In genomic region chr10:105538933-105539332, GRCh38 we compare ENCODE assay signal across 17 cellular contexts.
DNase-seq lines count a peak whose midpoint lies in the region; ATAC-seq and TF ChIP-seq lines count a peak whose summit lies in the region.
"Had no signal": no experiment of that assay in that cellular context is flagged by ENCODE, and none has a peak within 500 bp of the region (broad histone marks: within the 10 kb centered on the region; RNA-seq: fewer than 3 reads in every experiment).

No MANE protein-coding gene starts in this region.

- peak; percentile 46 for DNase-seq in ecto neural progenitor cell (ENCODE audit: low spot score)
- DNase-seq in left kidney (ENCODE audit: low read depth, low spot score) = peak; percentile 35
- DNase-seq in retina = peak; percentile 47
- no peak for DNase-seq in natural killer cell
- no peak for DNase-seq in lower lobe of right lung
- DNase-seq in HFFc6 = no peak
- DNase-seq: CD8-positive, alpha-beta T cell; DMS79; MG63; NCI-H1105 treated with DMSO at 0.1 percent for 48 hours; NCI-H1694 treated with DMSO at 0.1 percent for 48 hours; NCI-H345; NCI-H526 treated with DMSO at 0.1 percent for 48 hours had no signal

- H3K4me1 ChIP-seq in HEK293 (ENCODE audit: control insufficient read depth, insufficient read depth, low read length) (no peaks in the 10 kb centered on the region), lower lobe of right lung (no peaks in the 10 kb centered on the region)

- H3K27me3 Mint-ChIP-seq in natural killer cell (ENCODE audit: low read depth in 2 of 2) (no peaks in the 10 kb centered on the region), HFFc6 (ENCODE audit: insufficient read depth) (no peaks in the 10 kb centered on the region; the same call in 1 of the 2 replicates)
- H3K27me3 Mint-ChIP-seq: B cell had no signal

- H3K36me3 Mint-ChIP-seq in natural killer cell = no peaks in the 10 kb centered on the region
- H3K36me3 Mint-ChIP-seq in HFFc6 (ENCODE audit: low read depth) = no peaks in the 10 kb centered on the region
- H3K36me3 Mint-ChIP-seq: CD8-positive, alpha-beta T cell had no signal

- H3K4me1 Mint-ChIP-seq in natural killer cell (no peaks in the 10 kb centered on the region), HFFc6 (ENCODE audit: low read depth) (no peaks in the 10 kb centered on the region)
- H3K4me1 Mint-ChIP-seq: B cell had no signal

- H3K4me3 Mint-ChIP-seq in natural killer cell (no peak overlapping the region), HFFc6 (no peak overlapping the region)
- H3K4me3 Mint-ChIP-seq: B cell; CD8-positive, alpha-beta T cell had no signal

- H3K9me3 Mint-ChIP-seq in natural killer cell (peaks cover 16 to 19% of the 10 kb centered on the region in 2 donors), HFFc6 (peaks cover 52% of the 10 kb centered on the region)

- no peaks in the 10 kb centered on the region for H3K36me3 ChIP-seq in HEK293 (ENCODE audit: control insufficient read depth in 2 of 2, insufficient read depth in 1 of 2, low read length in 2 of 2)
- H3K36me3 ChIP-seq in lower lobe of right lung = no peaks in the 10 kb centered on the region
- H3K36me3 ChIP-seq: MG63 had no signal

- no peak overlapping the region for H3K27ac Mint-ChIP-seq in natural killer cell
- H3K27ac Mint-ChIP-seq in HFFc6 = no peak overlapping the region
- H3K27ac Mint-ChIP-seq: B cell; CD8-positive, alpha-beta T cell had no signal

- POLR2A ChIA-PET in HEK293 (lab: Yijun Ruan, JAX) = no interaction called here

- CTCF ChIA-PET in HEK293 (lab: Yijun Ruan, JAX) = no interaction called here

- ATAC-seq in natural killer cell (no peak), GM21528 (IDR thresholded peaks at IDR 0.05; ENCODE audit: low FRiP score, unreplicated experiment) (no peak), lower lobe of right lung (no peak)
- ATAC-seq: CD8-positive, alpha-beta T cell; Panc1 had no signal

- TF ChIP-seq CTCF in HEK293 (tag by site-specific recombination; IDR thresholded peaks at IDR 0.05) (no peak), natural killer cell (IDR thresholded peaks at IDR 0.05) (no peak), lower lobe of right lung (IDR thresholded peaks at IDR 0.05) (no peak), HFFc6 (IDR thresholded peaks at IDR 0.05) (no peak)

- H3K4me3 ChIP-seq in HEK293 (ENCODE audit: low read depth, low read length) = no peak overlapping the region
- no peak overlapping the region for H3K4me3 ChIP-seq in lower lobe of right lung
- H3K4me3 ChIP-seq: MG63 had no signal

- no peak overlapping the region for H3K27ac ChIP-seq in HEK293 (ENCODE audit: extremely low read depth, low read depth, low read length)
- no peak overlapping the region for H3K27ac ChIP-seq in lower lobe of right lung

- H3K9me3 ChIP-seq in HEK293 (ENCODE audit: control insufficient read depth, insufficient read depth, low read depth, low read length) = no peaks in the 10 kb centered on the region
- no peaks in the 10 kb centered on the region for H3K9me3 ChIP-seq in lower lobe of right lung
- H3K9me3 ChIP-seq: MG63 had no signal

- no peaks in the 10 kb centered on the region for H3K27me3 ChIP-seq in lower lobe of right lung (ENCODE audit: low read depth)
- H3K27me3 ChIP-seq: MG63 had no signal

- intact Hi-C loops in natural killer cell (cut with micrococcal nuclease) = no loop called here
- intact Hi-C loops in lower lobe of right lung (cut with DNase I) = no loop called here

TF ChIP-seq in HEK293, 187 proteins besides CTCF, POLR2A, EP300 and RAD21:
- TF ChIP-seq SCRT2 (tag by site-specific recombination; IDR thresholded peaks at IDR 0.05) (no peak), ZIC2 (tag by site-specific recombination; IDR thresholded peaks at IDR 0.05) (0 out of 2 replicates have a peak, but pooled peaks have one; percentile 7)

Comparison
In these comparisons a context has a peak if more than half of its experiments do, and no peak if none do; other contexts are left out.
1. DNase-seq: peak in ecto neural progenitor cell (single experiment), left kidney (single experiment) and retina (single experiment); none in natural killer cell (single experiment), lower lobe of right lung (single experiment) and HFFc6 (single experiment).